In genomic region chr20:3923818-3924217, GRCh38 we compare ENCODE assay signal across 11 cellular contexts. TPM values are rescaled to one million over a fixed set of nuclear protein-coding genes. Genes with fewer than 3 reads are reported as not detected.
DNase-seq lines count a peak whose midpoint lies in the region; ATAC-seq and TF ChIP-seq lines count a peak whose summit lies in the region.
"Had no signal": no experiment of that assay in that cellular context is flagged by ENCODE, and none has a peak within 500 bp of the region (broad histone marks: within the 10 kb centered on the region; RNA-seq: fewer than 3 reads in every experiment).

No MANE protein-coding gene starts in this region.

- H3K27ac ChIP-seq in ACC112 (ENCODE audit: low read depth, low read length): peak overlapping the region; percentile 42

- no peaks in the 10 kb centered on the region for H3K9me3 Mint-ChIP-seq in activated naive CD4-positive, alpha-beta T cell treated with anti-CD3 and anti-CD28 coated beads, Interleukin-2, amount 50 U/mL, for 72 hours
- peaks cover 42% of the 10 kb centered on the region for H3K9me3 Mint-ChIP-seq in glutamatergic neuron (ENCODE audit: unreplicated experiment)

- DNase-seq in ELR (ENCODE audit: low read depth): peak; percentile 47
- DNase-seq in activated naive CD4-positive, alpha-beta T cell treated with anti-CD3 and anti-CD28 coated beads, Interleukin-2, amount 50 U/mL, for 72 hours (ENCODE audit: low spot score in 2 of 2): no peak
- no peak for DNase-seq in glutamatergic neuron
- DNase-seq in BE2C: no peak
- DNase-seq: DMS153; effector memory CD4-positive, alpha-beta T cell; SHP77 treated with DMSO at 0.1 percent for 48 hours had no signal

- H3K36me3 ChIP-seq in ACC112 (ENCODE audit: insufficient read depth, low read length) (peaks cover 18% of the 10 kb centered on the region; the same call in 1 of the 2 replicates), BE2C (peaks cover 48% of the 10 kb centered on the region)

- peaks cover 49% of the 10 kb centered on the region for H3K4me1 Mint-ChIP-seq in glutamatergic neuron (ENCODE audit: low read depth, unreplicated experiment)

- ATAC-seq in activated naive CD4-positive, alpha-beta T cell treated with anti-CD3 and anti-CD28 coated beads, Interleukin-2, amount 50 U/mL, for 72 hours: no peak
- ATAC-seq in GM18858 (IDR thresholded peaks at IDR 0.05; ENCODE audit: unreplicated experiment) (no peak), GM21447 (IDR thresholded peaks at IDR 0.05; ENCODE audit: unreplicated experiment) (no peak), HG03378 (IDR thresholded peaks at IDR 0.05; ENCODE audit: unreplicated experiment) (no peak)

- H3K4me1 ChIP-seq in ACC112 (ENCODE audit: control insufficient read depth, insufficient read depth, low read length, unreplicated experiment) (peaks cover 59% of the 10 kb centered on the region), BE2C (no peaks in the 10 kb centered on the region; the same call in 1 of the 2 replicates)

- H3K4me3 ChIP-seq in ACC112 (ENCODE audit: low read depth, low read length): no peak overlapping the region
- no peak overlapping the region for H3K4me3 ChIP-seq in BE2C (ENCODE audit: low read depth, low read length)

- H3K4me3 Mint-ChIP-seq in glutamatergic neuron (ENCODE audit: unreplicated experiment): peak overlapping the region; percentile 25

- H3K9me3 ChIP-seq in BE2C: no peaks in the 10 kb centered on the region

- H3K27ac Mint-ChIP-seq in activated naive CD4-positive, alpha-beta T cell treated with anti-CD3 and anti-CD28 coated beads, Interleukin-2, amount 50 U/mL, for 72 hours: peak overlapping the region; percentile 81 to 94
- peak overlapping the region; percentile 57 for H3K27ac Mint-ChIP-seq in glutamatergic neuron (ENCODE audit: unreplicated experiment)

- TF ChIP-seq CTCF in glutamatergic neuron (IDR thresholded peaks at IDR 0.05; ENCODE audit: partially characterized antibody, unreplicated experiment): no peak
- TF ChIP-seq CTCF in BE2C (IDR thresholded peaks at IDR 0.05; ENCODE audit: low read depth, low read length): no peak

- H3K27me3 ChIP-seq in ACC112 (ENCODE audit: insufficient read depth, low read length) (no peaks in the 10 kb centered on the region), BE2C (no peaks in the 10 kb centered on the region)

- H3K79me2 ChIP-seq in ACC112 (ENCODE audit: control insufficient read depth, insufficient read depth, low read length, unreplicated experiment): peaks cover 34% of the 10 kb centered on the region

- H3K36me3 Mint-ChIP-seq in activated naive CD4-positive, alpha-beta T cell treated with anti-CD3 and anti-CD28 coated beads, Interleukin-2, amount 50 U/mL, for 72 hours: peaks cover 8 to 28% of the 10 kb centered on the region in 2 donors
- no peaks in the 10 kb centered on the region for H3K36me3 Mint-ChIP-seq in glutamatergic neuron (ENCODE audit: unreplicated experiment)

- peaks cover 28% of the 10 kb centered on the region for H3K27me3 Mint-ChIP-seq in glutamatergic neuron (ENCODE audit: unreplicated experiment)

- no peak overlapping the region for H2AFZ ChIP-seq in ACC112 (ENCODE audit: low read length, unreplicated experiment)

RNA-seq across cellular contexts. Expression of gene PANK2, which starts 34.6 kb away (rescaled TPM):
- 10 to 100 TPM; 56.0 to 64.7 TPM for total RNA-seq in activated naive CD4-positive, alpha-beta T cell treated with anti-CD3 and anti-CD28 coated beads, Interleukin-2, amount 50 U/mL, for 72 hours
- 60.3 TPM for total RNA-seq in glutamatergic neuron (ENCODE audit: unreplicated experiment)
- polyA plus RNA-seq in BE2C (2012; ENCODE audit: insufficient read depth, insufficient read length, low read depth): 54.4 TPM
